ENCODE assay signal across 8 cellular contexts in genomic region chr6:28542440-28543293, GRCh38. TPM values are rescaled to one million over a fixed set of nuclear protein-coding genes. Genes with fewer than 3 reads are reported as not detected.
A peak's percentile ranks its signal among the peaks of the same experiment; 100 is the strongest.
DNase-seq lines count a peak whose midpoint lies in the region; ATAC-seq and FAIRE-seq lines count a peak whose summit lies in the region.

No MANE protein-coding gene starts in this region.

- H3K9ac ChIP-seq in BLaER1: no peak overlapping the region

- FAIRE-seq in RCC 7860 (lab: Jason Lieb, UNC): peak; percentile 91

- peak overlapping the region; percentile 55 for H3K4me3 ChIP-seq in BLaER1

- H3K4me3 Mint-ChIP-seq in IgD-negative memory B cell: peak overlapping the region; percentile 48 to 86 (median 78)

- peak; percentile 96 for DNase-seq in RCC 7860 (ENCODE audit: low spot score)
- peak; percentile 22 for DNase-seq in activated effector memory CD4-positive, alpha-beta T cell treated with Interleukin-2 at 50 U/mL for 16 hours
- DNase-seq in glomerular visceral epithelial cell (ENCODE audit: extremely low spot score): peak; percentile 90
- peak; percentile 82 for DNase-seq in retina

- ATAC-seq in GM19324 (IDR thresholded peaks at IDR 0.05; ENCODE audit: low FRiP score, unreplicated experiment) (peak; percentile 74), HG02678 (IDR thresholded peaks at IDR 0.05; ENCODE audit: unreplicated experiment) (no peak)

- H3K27me3 ChIP-seq in BLaER1: no peaks in the 10 kb centered on the region; the same call in 1 of the 2 replicates

- peaks cover 39% of the 10 kb centered on the region for H3K27me3 Mint-ChIP-seq in IgD-negative memory B cell

- H3K4me1 ChIP-seq in BLaER1: no peaks in the 10 kb centered on the region

- H3K27ac ChIP-seq in BLaER1: no peak overlapping the region

- no peaks in the 10 kb centered on the region for H4K20me1 ChIP-seq in BLaER1

- H3K9me3 Mint-ChIP-seq in IgD-negative memory B cell: peaks cover 0 to 17% (median 16%) of the 10 kb centered on the region in 3 donors

- peaks cover 15 to 27% (median 21%) of the 10 kb centered on the region in 3 donors for H3K4me1 Mint-ChIP-seq in IgD-negative memory B cell

- peaks cover 5% of the 10 kb centered on the region for H3K9me3 ChIP-seq in BLaER1

- H3K36me3 ChIP-seq in BLaER1: no peaks in the 10 kb centered on the region

- H3K4me2 ChIP-seq in BLaER1: peak overlapping the region; percentile 23; the same call in 1 of the 2 replicates

- H3K27ac Mint-ChIP-seq in IgD-negative memory B cell: peak overlapping the region in 2 of 3 donors; percentile 63 to 89

- no peaks in the 10 kb centered on the region for H3K36me3 Mint-ChIP-seq in IgD-negative memory B cell

RNA-seq across cellular contexts. Expression of gene GPX5, which starts 17.0 kb away (rescaled TPM):
- not detected for polyA plus RNA-seq in IgD-negative memory B cell

RNA-seq across cellular contexts. Expression of gene GPX6, which starts 27.1 kb away (rescaled TPM):
- polyA plus RNA-seq in IgD-negative memory B cell: not detected

Comparison
In these comparisons a context has a peak if more than half of its experiments do, and no peak if none do; other contexts are left out.
1. DNase-seq: peak in every context shown above with its lines; median percentile 96 in RCC 7860; 90 in glomerular visceral epithelial cell; 82 in retina; 22 in activated effector memory CD4-positive, alpha-beta T cell treated with Interleukin-2 at 50 U/mL for 16 hours.